22 cellular contexts compared by ENCODE assay signal in genomic region chr3:13871791-13872190, GRCh38. TPM values are rescaled to one million over a fixed set of nuclear protein-coding genes. Genes with fewer than 3 reads are reported as not detected.
"Had no signal": no experiment of that assay in that cellular context is flagged by ENCODE, and none has a peak within 500 bp of the region (broad histone marks: within the 10 kb centered on the region; RNA-seq: fewer than 3 reads in every experiment).

No MANE protein-coding gene starts in this region.

- H3K4me3 ChIP-seq: esophagus squamous epithelium, gastroesophageal sphincter, ovary, suprapubic skin, thyroid gland, upper lobe of right lung, vagina had no signal

- H3K9me3 Mint-ChIP-seq: dendritic cell treated with granulocyte-macrophage colony-stimulating factor and Interleukin-4, amounts not matched to agents 40 ng/mL and 50 ng/mL, for 4 days; stimulated activated effector memory CD8-positive, alpha-beta T cell treated with anti-CD3 and anti-CD28 coated beads, Interleukin-12 subunit alpha, Interleukin-12 subunit beta, amount 100 ng/mL, for 72 hours had no signal

- FAIRE-seq: colon, small intestine had no signal

- H3K36me3 Mint-ChIP-seq: stimulated activated effector memory CD8-positive, alpha-beta T cell treated with anti-CD3 and anti-CD28 coated beads, Interleukin-12 subunit alpha, Interleukin-12 subunit beta, amount 100 ng/mL, for 72 hours had no signal

- H3K9me3 ChIP-seq: ovary, suprapubic skin, thyroid gland, upper lobe of right lung, vagina had no signal

- H3K4me3 Mint-ChIP-seq: dendritic cell treated with granulocyte-macrophage colony-stimulating factor and Interleukin-4, amounts not matched to agents 40 ng/mL and 50 ng/mL, for 4 days; naive B cell; stimulated activated effector memory CD8-positive, alpha-beta T cell treated with anti-CD3 and anti-CD28 coated beads, Interleukin-12 subunit alpha, Interleukin-12 subunit beta, amount 100 ng/mL, for 72 hours had no signal

- H3K27ac ChIP-seq: esophagus squamous epithelium, gastroesophageal sphincter, ovary, suprapubic skin, thyroid gland, upper lobe of right lung, vagina had no signal

- H3K4me1 ChIP-seq: esophagus squamous epithelium, gastroesophageal sphincter, suprapubic skin, thyroid gland, upper lobe of right lung, vagina had no signal

- ATAC-seq: gastroesophageal sphincter; right cardiac atrium; stimulated activated naive CD8-positive, alpha-beta T cell treated with anti-CD3 and anti-CD28 coated beads, Interleukin-15, Interleukin-2, amounts not matched to agents 100 U/mL and 50 U/mL, for 24 hours had no signal

- DNase-seq: esophagus squamous epithelium; foreskin fibroblast; kidney glomerular epithelial cell; mesendoderm; naive B cell; ovary; right cardiac atrium; small intestine; stimulated activated CD4-positive, alpha-beta T cell treated with anti-CD3 and anti-CD28 coated beads, Interleukin-2, amount 100 ng/mL, for 48 hours; stimulated activated CD8-positive, alpha-beta memory T cell treated with anti-CD3 and anti-CD28 coated beads, Interleukin-4, amount 100 ng/mL, for 48 hours; stimulated activated naive CD8-positive, alpha-beta T cell treated with anti-CD3 and anti-CD28 coated beads, Interleukin-15, Interleukin-2, amounts not matched to agents 100 U/mL and 50 U/mL, for 24 hours; thyroid gland; upper lobe of right lung had no signal

- H3K36me3 ChIP-seq: esophagus squamous epithelium, gastroesophageal sphincter, ovary, suprapubic skin, thyroid gland, upper lobe of right lung, vagina had no signal

- H3K27me3 ChIP-seq: ovary, thyroid gland, vagina had no signal

- H3K27ac Mint-ChIP-seq: dendritic cell treated with granulocyte-macrophage colony-stimulating factor and Interleukin-4, amounts not matched to agents 40 ng/mL and 50 ng/mL, for 4 days; progenitor cell of endocrine pancreas; stimulated activated effector memory CD8-positive, alpha-beta T cell treated with anti-CD3 and anti-CD28 coated beads, Interleukin-12 subunit alpha, Interleukin-12 subunit beta, amount 100 ng/mL, for 72 hours had no signal

RNA-seq across cellular contexts. Expression of gene WNT7A, which starts 8.1 kb away (rescaled TPM):
- total RNA-seq: liver, lung microvascular endothelial cell, progenitor cell of endocrine pancreas, right cardiac atrium, thyroid gland, vagina had no signal
- polyA plus RNA-seq: liver, ovary, right cardiac atrium had no signal
